In genomic region chr5:43798740-43799139, GRCh38 we compare ENCODE assay signal across 34 cellular contexts.
"Had no signal": no experiment of that assay in that cellular context is flagged by ENCODE, and none has a peak within 500 bp of the region (broad histone marks: within the 10 kb centered on the region; RNA-seq: fewer than 3 reads in every experiment).

No MANE protein-coding gene starts in this region.

- H3K4me1 ChIP-seq: adrenal gland, ascending aorta, body of pancreas, breast epithelium had no signal

- H3K4me3 ChIP-seq: adrenal gland, ascending aorta, body of pancreas, breast epithelium, cardiac muscle cell had no signal

- DNase-seq: activated effector memory CD4-positive, alpha-beta T cell treated with anti-CD3 and anti-CD28 coated beads, Interleukin-2, amount 50 U/mL, for 16 hours; activated effector memory CD4-positive, alpha-beta T cell treated with Interleukin-2 at 50 U/mL for 16 hours; activated gamma-delta T cell; activated gamma-delta T cell treated with Interleukin-2 at 50 U/mL for 16 hours; activated naive CD4-positive, alpha-beta T cell; activated naive CD4-positive, alpha-beta T cell treated with anti-CD3 and anti-CD28 coated beads for 36 hours; activated naive CD4-positive, alpha-beta T cell treated with anti-CD3 and anti-CD28 coated beads, Interleukin-2, amount 10 ng/mL, durations not matched to agents 7 days and 5 days; activated naive CD4-positive, alpha-beta T cell treated with anti-CD3 and anti-CD28 coated beads, Interleukin-2, amount 50 U/mL, for 16 hours; activated naive CD4-positive, alpha-beta T cell treated with Interleukin-2 at 50 U/mL for 16 hours; activated naive CD8-positive, alpha-beta T cell treated with anti-CD3 and anti-CD28 coated beads for 36 hours; activated naive CD8-positive, alpha-beta T cell treated with anti-CD3 and anti-CD28 coated beads, Interleukin-2, amount 10 ng/mL, durations not matched to agents 7 days and 5 days; activated naive CD8-positive, alpha-beta T cell treated with anti-CD3 and anti-CD28 coated beads, Interleukin-2, amount 50 U/mL, for 24 hours; activated T-cell treated with anti-CD3 and anti-CD28 coated beads, Interleukin-2, amount 50 U/mL, for 1 hour; activated T-cell treated with anti-CD3 and anti-CD28 coated beads, Interleukin-2, amount 50 U/mL, for 24 hours; activated T-cell treated with anti-CD3 and anti-CD28 coated beads, Interleukin-2, amount 50 U/mL, for 4 hours; activated T-cell treated with anti-CD3 and anti-CD28 coated beads, Interleukin-2, amount 50 U/mL, for 48 hours; activated T-cell treated with anti-CD3 and anti-CD28 coated beads, Interleukin-2, amount 50 U/mL, for 72 hours; adrenal gland; amniotic stem cell; amygdala; anterior cingulate cortex; aorta; body of pancreas; brain microvascular endothelial cell; caudate nucleus; central memory CD4-positive, alpha-beta T cell; cerebellar nuclear complex had no signal

- H3K9me3 ChIP-seq: adrenal gland, ascending aorta, body of pancreas, breast epithelium had no signal

- H3K27ac ChIP-seq: adrenal gland, ascending aorta, body of pancreas, brain microvascular endothelial cell, breast epithelium, cardiac muscle cell had no signal

- H3K27me3 ChIP-seq: adrenal gland, ascending aorta, body of pancreas, brain microvascular endothelial cell, breast epithelium, cardiac muscle cell had no signal

- FAIRE-seq: astrocyte, bronchial epithelial cell had no signal

- ATAC-seq: activated naive CD4-positive, alpha-beta T cell treated with anti-CD3 and anti-CD28 coated beads, Interleukin-2, amount 50 U/mL, for 72 hours; activated naive CD8-positive, alpha-beta T cell treated with anti-CD3 and anti-CD28 coated beads, Interleukin-2, amount 50 U/mL, for 24 hours; activated T-cell treated with anti-CD3 and anti-CD28 coated beads, Interleukin-2, amount 50 U/mL, for 4 hours; activated T-cell treated with anti-CD3 and anti-CD28 coated beads, Interleukin-2, amount 50 U/mL, for 72 hours; activated T-helper 17 cell treated with anti-CD3 and anti-CD28 coated beads, Interleukin-2, amount 50 U/mL, for 72 hours; body of pancreas had no signal

- H3K36me3 ChIP-seq: adrenal gland, ascending aorta, brain microvascular endothelial cell, breast epithelium, cardiac muscle cell had no signal
